Comparison of ENCODE assay signal across 1 cellular context in genomic region chr10:45155784-45156183, GRCh38.
TF ChIP-seq lines count a peak whose summit lies in the region.

No MANE protein-coding gene starts in this region.

TF ChIP-seq in GM12878, 131 proteins besides CTCF, POLR2A, EP300 and RAD21:
- TF ChIP-seq, protein P1, sequence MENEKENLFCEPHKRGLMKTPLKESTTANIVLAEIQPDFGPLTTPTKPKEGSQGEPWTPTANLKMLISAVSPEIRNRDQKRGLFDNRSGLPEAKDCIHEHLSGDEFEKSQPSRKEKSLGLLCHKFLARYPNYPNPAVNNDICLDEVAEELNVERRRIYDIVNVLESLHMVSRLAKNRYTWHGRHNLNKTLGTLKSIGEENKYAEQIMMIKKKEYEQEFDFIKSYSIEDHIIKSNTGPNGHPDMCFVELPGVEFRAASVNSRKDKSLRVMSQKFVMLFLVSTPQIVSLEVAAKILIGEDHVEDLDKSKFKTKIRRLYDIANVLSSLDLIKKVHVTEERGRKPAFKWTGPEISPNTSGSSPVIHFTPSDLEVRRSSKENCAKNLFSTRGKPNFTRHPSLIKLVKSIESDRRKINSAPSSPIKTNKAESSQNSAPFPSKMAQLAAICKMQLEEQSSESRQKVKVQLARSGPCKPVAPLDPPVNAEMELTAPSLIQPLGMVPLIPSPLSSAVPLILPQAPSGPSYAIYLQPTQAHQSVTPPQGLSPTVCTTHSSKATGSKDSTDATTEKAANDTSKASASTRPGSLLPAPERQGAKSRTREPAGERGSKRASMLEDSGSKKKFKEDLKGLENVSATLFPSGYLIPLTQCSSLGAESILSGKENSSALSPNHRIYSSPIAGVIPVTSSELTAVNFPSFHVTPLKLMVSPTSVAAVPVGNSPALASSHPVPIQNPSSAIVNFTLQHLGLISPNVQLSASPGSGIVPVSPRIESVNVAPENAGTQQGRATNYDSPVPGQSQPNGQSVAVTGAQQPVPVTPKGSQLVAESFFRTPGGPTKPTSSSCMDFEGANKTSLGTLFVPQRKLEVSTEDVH (IDR thresholded peaks at IDR 0.05; ENCODE audit: low read depth, partially characterized antibody) = no peak
- TF ChIP-seq, protein P2, sequence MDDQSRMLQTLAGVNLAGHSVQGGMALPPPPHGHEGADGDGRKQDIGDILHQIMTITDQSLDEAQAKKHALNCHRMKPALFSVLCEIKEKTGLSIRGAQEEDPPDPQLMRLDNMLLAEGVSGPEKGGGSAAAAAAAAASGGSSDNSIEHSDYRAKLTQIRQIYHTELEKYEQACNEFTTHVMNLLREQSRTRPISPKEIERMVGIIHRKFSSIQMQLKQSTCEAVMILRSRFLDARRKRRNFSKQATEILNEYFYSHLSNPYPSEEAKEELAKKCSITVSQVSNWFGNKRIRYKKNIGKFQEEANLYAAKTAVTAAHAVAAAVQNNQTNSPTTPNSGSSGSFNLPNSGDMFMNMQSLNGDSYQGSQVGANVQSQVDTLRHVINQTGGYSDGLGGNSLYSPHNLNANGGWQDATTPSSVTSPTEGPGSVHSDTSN (IDR thresholded peaks at IDR 0.05; ENCODE audit: insufficient replicate concordance, low read depth, low read length) = no peak
- no peak for TF ChIP-seq CHD4 (IDR thresholded peaks at IDR 0.05)
- TF ChIP-seq MTA3 (IDR thresholded peaks at IDR 0.05; ENCODE audit: borderline replicate concordance, low read length) = no peak
- TF ChIP-seq ZSCAN29 (IDR thresholded peaks at IDR 0.05) = no peak
